In genomic region chr17:80428363-80428762, GRCh38 we compare ENCODE assay signal across 2 cellular contexts.
TF ChIP-seq lines count a peak whose summit lies in the region.

No MANE protein-coding gene starts in this region.

TF ChIP-seq in SK-N-SH, 30 proteins besides CTCF, POLR2A, EP300 and RAD21 (continued from another document):
- no peak for TF ChIP-seq PBX3 (IDR thresholded peaks at IDR 0.05)
- no peak for TF ChIP-seq USF2 (IDR thresholded peaks at IDR 0.05; ENCODE audit: borderline replicate concordance, low read depth, low read length)
- TF ChIP-seq IRF3 (IDR thresholded peaks at IDR 0.05; ENCODE audit: low read depth, low read length), result no peak

TF ChIP-seq in SK-N-SH treated with all-trans-retinoic acid at 6 μM for 48 hours, 23 proteins besides CTCF, POLR2A, EP300 and RAD21 (continued from another document):
- no peak for TF ChIP-seq POU6F1 (CRISPR knock-in tag; IDR thresholded peaks at IDR 0.05; ENCODE audit: borderline replicate concordance, low read depth)
- no peak for TF ChIP-seq ARNTL (CRISPR knock-in tag; IDR thresholded peaks at IDR 0.05; ENCODE audit: borderline replicate concordance, low read depth)
- TF ChIP-seq ZNF8 (CRISPR knock-in tag; IDR thresholded peaks at IDR 0.05), result no peak
- no peak for TF ChIP-seq ZNF565 (CRISPR knock-in tag; conservative IDR thresholded peaks at IDR 0.05; ENCODE audit: low read depth)
- no peak for TF ChIP-seq PATZ1 (CRISPR knock-in tag; IDR thresholded peaks at IDR 0.05; ENCODE audit: borderline replicate concordance)
- no peak for TF ChIP-seq ZNF70 (CRISPR knock-in tag; IDR thresholded peaks at IDR 0.05)
- no peak for TF ChIP-seq CREB5 (CRISPR knock-in tag; IDR thresholded peaks at IDR 0.05; ENCODE audit: low read depth)
- TF ChIP-seq ZFP3 (CRISPR knock-in tag; IDR thresholded peaks at IDR 0.05), result no peak
TF ChIP-seq in SK-N-SH treated with all-trans-retinoic acid at 6 μM for 48 hours: peak in this region for 0.
